1 cellular context compared by ENCODE assay signal in genomic region chr1:119859647-119860046, GRCh38.
A peak's percentile ranks its signal among the peaks of the same experiment; 100 is the strongest.
TF ChIP-seq lines count a peak whose summit lies in the region.

No MANE protein-coding gene starts in this region.

TF ChIP-seq in HepG2, 621 proteins besides CTCF, POLR2A, EP300 and RAD21:
- TF ChIP-seq FOSL2 (CRISPR knock-in tag; IDR thresholded peaks at IDR 0.05) (peak; percentile 15; the same call in 1 of the 2 replicates), ZNF468 (CRISPR knock-in tag; IDR thresholded peaks at IDR 0.05) (no peak)
